In the genomic region with DNA sequence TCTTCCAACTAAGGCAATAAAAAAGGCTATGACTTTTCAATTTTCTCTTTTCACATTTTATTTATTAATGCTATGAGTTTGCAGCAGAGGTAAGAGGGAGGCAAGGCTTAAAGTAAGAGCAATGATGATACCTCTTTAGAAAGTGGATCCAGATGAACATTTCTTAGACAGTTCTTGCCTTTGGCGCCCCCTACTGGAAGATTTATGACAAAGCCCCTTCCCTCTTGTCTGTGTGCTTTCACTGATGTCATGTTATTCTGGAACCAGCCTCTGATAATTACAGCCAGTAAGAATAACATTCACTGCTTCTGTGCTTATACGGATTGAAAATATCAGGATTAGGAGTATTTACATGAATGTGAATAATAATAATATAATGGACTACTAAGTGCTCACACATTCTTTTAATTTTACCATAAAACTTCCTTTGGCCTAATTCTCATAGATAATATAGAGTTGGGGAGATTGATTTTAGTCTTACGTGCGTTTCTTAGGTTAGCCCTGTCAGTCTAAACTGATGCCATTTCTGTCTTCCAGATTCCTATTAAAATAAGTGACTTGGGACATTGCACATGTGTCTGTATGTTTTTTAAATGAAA, we compare ENCODE assay signal across 8 cellular contexts.
DNase-seq lines count a peak whose midpoint lies in the region; ATAC-seq, FAIRE-seq and TF ChIP-seq lines count a peak whose summit lies in the region.

No MANE protein-coding gene starts in this region.

- peak; percentile 61 for DNase-seq in activated CD4-positive, alpha-beta T cell treated with anti-CD3 and anti-CD28 coated beads, Interleukin-2, amount 10 ng/mL, durations not matched to agents 24 days and 14 days
- DNase-seq in activated CD4-positive, alpha-beta T cell treated with anti-CD3 and anti-CD28 coated beads for 4 hours = no peak
- DNase-seq in HTR-8/SVneo (ENCODE audit: insufficient read length, low spot score) (peak; percentile 23), Panc1 (ENCODE audit: low read depth, low spot score) (no peak), erythroblast (lab: John Stamatoyannopoulos, UW) (peak; percentile 40 to 69), osteocyte (ENCODE audit: extremely low spot score, unreplicated experiment) (no peak), Peyer's patch (no peak)
- no peak for DNase-seq in effector CD8-positive, alpha-beta T cell (lab: John Stamatoyannopoulos, UW)

- intact Hi-C loops in activated CD4-positive, alpha-beta T cell treated with anti-CD3 and anti-CD28 coated beads, Interleukin-2, amount 10 ng/mL, durations not matched to agents 24 days and 14 days (cut with micrococcal nuclease) = loop anchor here (5.0 kb wide), 2 partner anchors 751 to 1471 kb away; no protein-coding TSS in a partner anchor
- intact Hi-C loops in Panc1 (cut with micrococcal nuclease; ENCODE audit: unreplicated experiment) = loop anchor here (10.0 kb wide), 1 partner anchor 159 kb away; no protein-coding TSS in a partner anchor

- no peaks in the 10 kb centered on the region for H3K36me3 Mint-ChIP-seq in activated CD4-positive, alpha-beta T cell treated with anti-CD3 and anti-CD28 coated beads, Interleukin-2, amount 10 ng/mL, durations not matched to agents 24 days and 14 days (ENCODE audit: low read depth)
- H3K36me3 Mint-ChIP-seq in osteocyte (ENCODE audit: unreplicated experiment) = no peaks in the 10 kb centered on the region

- CTCF ChIA-PET in Panc1 (lab: Charles Lee) = no interaction called here

- no peak for FAIRE-seq in HTR-8/SVneo (lab: Jason Lieb, UNC)

- H3K27me3 ChIP-seq in Panc1 (ENCODE audit: control insufficient read depth, insufficient read depth, low read length) (no peaks in the 10 kb centered on the region), Peyer's patch (no peaks in the 10 kb centered on the region)

- no peaks in the 10 kb centered on the region for H3K9me3 ChIP-seq in Panc1 (ENCODE audit: control insufficient read depth, insufficient read depth, low read depth, low read length)
- H3K9me3 ChIP-seq in Peyer's patch = peaks cover 0 to 8% (median 2%) of the 10 kb centered on the region in 4 donors

- ATAC-seq in Panc1 = no peak

- POLR2A ChIA-PET in Panc1 (lab: Charles Lee) = no interaction called here

- no peaks in the 10 kb centered on the region for H3K4me1 ChIP-seq in Panc1 (ENCODE audit: control insufficient read depth, insufficient read depth, low read length)
- no peaks in the 10 kb centered on the region for H3K4me1 ChIP-seq in Peyer's patch

- H3K27ac Mint-ChIP-seq in activated CD4-positive, alpha-beta T cell treated with anti-CD3 and anti-CD28 coated beads, Interleukin-2, amount 10 ng/mL, durations not matched to agents 24 days and 14 days = no peak overlapping the region
- no peak overlapping the region for H3K27ac Mint-ChIP-seq in osteocyte (ENCODE audit: unreplicated experiment)

- H3K9me3 Mint-ChIP-seq in activated CD4-positive, alpha-beta T cell treated with anti-CD3 and anti-CD28 coated beads, Interleukin-2, amount 10 ng/mL, durations not matched to agents 24 days and 14 days = no peaks in the 10 kb centered on the region
- H3K9me3 Mint-ChIP-seq in osteocyte (ENCODE audit: unreplicated experiment) = peaks cover 5% of the 10 kb centered on the region

- no peaks in the 10 kb centered on the region for H3K27me3 Mint-ChIP-seq in activated CD4-positive, alpha-beta T cell treated with anti-CD3 and anti-CD28 coated beads, Interleukin-2, amount 10 ng/mL, durations not matched to agents 24 days and 14 days
- no peaks in the 10 kb centered on the region for H3K27me3 Mint-ChIP-seq in osteocyte (ENCODE audit: unreplicated experiment)

- H3K27ac ChIP-seq in Panc1 (ENCODE audit: low read length) (no peak overlapping the region), Peyer's patch (no peak overlapping the region)

- no peaks in the 10 kb centered on the region for H3K4me1 Mint-ChIP-seq in activated CD4-positive, alpha-beta T cell treated with anti-CD3 and anti-CD28 coated beads, Interleukin-2, amount 10 ng/mL, durations not matched to agents 24 days and 14 days
- H3K4me1 Mint-ChIP-seq in osteocyte (ENCODE audit: unreplicated experiment) = peaks cover 12% of the 10 kb centered on the region

- TF ChIP-seq CTCF in Panc1 (IDR thresholded peaks at IDR 0.05) (peak; percentile 45; the same call in 1 of the 2 replicates), osteocyte (IDR thresholded peaks at IDR 0.05) (peak; percentile 80), Peyer's patch (IDR thresholded peaks at IDR 0.05) (peak in 3 of 6 experiments; percentile 14 to 22 (median 19))

- H3K4me3 ChIP-seq in Panc1 (ENCODE audit: low read depth in 2 of 2, low read length in 2 of 2) = no peak overlapping the region
- no peak overlapping the region for H3K4me3 ChIP-seq in Peyer's patch

- H3K36me3 ChIP-seq in Panc1 (ENCODE audit: control insufficient read depth, insufficient read depth, low read length) = no peaks in the 10 kb centered on the region
- no peaks in the 10 kb centered on the region for H3K36me3 ChIP-seq in Peyer's patch

- in situ Hi-C loops in Panc1 (cut with HindIII; ENCODE audit: low pct_unique_long_range_greater_than_20kb, low sequenced_read_pairs) = no loop called here

- no TSS peak for BruUV-seq in Panc1 (replicated peaks; lab: Mats Ljungman, UMichigan)

- H3K4me3 Mint-ChIP-seq in activated CD4-positive, alpha-beta T cell treated with anti-CD3 and anti-CD28 coated beads, Interleukin-2, amount 10 ng/mL, durations not matched to agents 24 days and 14 days = no peak overlapping the region
- H3K4me3 Mint-ChIP-seq in osteocyte (ENCODE audit: unreplicated experiment) = no peak overlapping the region

- TF ChIP-seq POLR2A in erythroblast (IDR thresholded peaks at IDR 0.05; ENCODE audit: low read length) (no peak), Peyer's patch (IDR thresholded peaks at IDR 0.05) (no peak)

Comparison
In these comparisons a context has a peak if more than half of its experiments do, and no peak if none do; other contexts are left out.
1. DNase-seq: peak in activated CD4-positive, alpha-beta T cell treated with anti-CD3 and anti-CD28 coated beads, Interleukin-2, amount 10 ng/mL, durations not matched to agents 24 days and 14 days (single experiment), HTR-8/SVneo (single experiment) and erythroblast (2 of 2); none in activated CD4-positive, alpha-beta T cell treated with anti-CD3 and anti-CD28 coated beads for 4 hours (0 of 2), Panc1 (single experiment), osteocyte (single experiment), effector CD8-positive, alpha-beta T cell (single experiment) and Peyer's patch (0 of 3).